In the genomic region with DNA sequence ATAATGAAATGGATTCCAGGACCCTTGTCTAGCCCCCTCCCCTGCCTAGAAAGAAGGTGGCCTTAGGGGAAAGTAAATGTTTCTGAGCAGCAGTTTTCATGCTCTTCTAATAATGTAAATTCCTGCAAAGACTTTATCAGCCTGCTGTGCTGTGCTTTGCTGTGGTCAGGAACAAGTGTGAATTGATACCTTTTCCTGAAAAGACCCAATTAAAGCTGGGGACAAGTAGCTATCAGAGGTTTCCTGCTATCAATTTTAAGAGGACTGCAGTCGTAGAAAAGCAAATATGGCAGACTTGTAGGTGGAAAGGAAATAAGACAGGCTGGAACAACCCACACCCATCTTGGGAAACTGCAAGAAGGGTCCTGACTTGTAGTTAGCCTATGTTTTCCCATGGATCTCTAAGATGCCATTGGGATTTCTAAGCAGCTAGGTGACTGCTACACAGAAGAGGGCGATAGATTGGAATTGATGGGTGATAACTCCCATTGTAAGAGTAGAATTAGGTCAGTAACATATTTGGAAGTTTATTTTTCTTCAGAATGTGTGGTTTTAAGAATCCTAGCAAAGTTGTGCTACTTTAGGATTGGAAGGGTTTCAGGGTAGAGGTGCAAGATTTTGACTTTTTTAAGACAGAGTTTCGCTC, we compare ENCODE assay signal across 20 cellular contexts. TPM values are rescaled to one million over a fixed set of nuclear protein-coding genes. Genes with fewer than 3 reads are reported as not detected.
A peak's percentile ranks its signal among the peaks of the same experiment; 100 is the strongest.
DNase-seq lines count a peak whose midpoint lies in the region; ATAC-seq, FAIRE-seq and TF ChIP-seq lines count a peak whose summit lies in the region.
"Had no signal": no experiment of that assay in that cellular context is flagged by ENCODE, and none has a peak within 500 bp of the region (broad histone marks: within the 10 kb centered on the region; RNA-seq: fewer than 3 reads in every experiment).

No MANE protein-coding gene starts in this region.

- TF ChIP-seq POLR2A in HepG2 (IDR thresholded peaks at IDR 0.05; ENCODE audit: insufficient read depth in 1 of 2, low read depth in 2 of 2, low read length in 2 of 2) (peak in 1 of 2 experiments; percentile 49; a peak in 1 of 4 replicates), right lobe of liver (IDR thresholded peaks at IDR 0.05) (no peak), NB4 (IDR thresholded peaks at IDR 0.05; ENCODE audit: extremely low read depth, insufficient read length) (no peak)

- CTCF ChIA-PET in HepG2 (lab: Yijun Ruan, JAX; ENCODE audit: low intra/inter-chr PET ratio, low total read pairs), result no interaction called here

- TF ChIP-seq CTCF in HepG2 (CRISPR knock-in tag; IDR thresholded peaks at IDR 0.05) (no peak), right lobe of liver (IDR thresholded peaks at IDR 0.05) (no peak), NB4 (IDR thresholded peaks at IDR 0.05; ENCODE audit: low read depth, low read length) (no peak), type B pancreatic cell (conservative IDR thresholded peaks at IDR 0.05) (no peak)

- peak overlapping the region; percentile 17 for H3K27ac Mint-ChIP-seq in type B pancreatic cell
- H3K27ac Mint-ChIP-seq: activated naive CD4-positive, alpha-beta T cell treated with anti-CD3 and anti-CD28 coated beads for 36 hours had no signal

- H3K4me2 ChIP-seq in HepG2 (ENCODE audit: low read depth, low read length), result no peak overlapping the region

- H3K4me1 ChIP-seq in HepG2 (ENCODE audit: insufficient read depth, low read length), result peaks cover 28% of the 10 kb centered on the region
- peaks cover 0 to 16% (median under 1%) of the 10 kb centered on the region in 4 donors for H3K4me1 ChIP-seq in right lobe of liver

- no peaks in the 10 kb centered on the region for H3K9me3 Mint-ChIP-seq in type B pancreatic cell
- H3K9me3 Mint-ChIP-seq: activated naive CD4-positive, alpha-beta T cell treated with anti-CD3 and anti-CD28 coated beads for 36 hours had no signal

- H3K79me2 ChIP-seq in HepG2 (ENCODE audit: insufficient read depth, low read length), result peaks cover 27% of the 10 kb centered on the region

- H3K4me3 ChIP-seq in HepG2 (replicated peaks in 1 of 3; ENCODE audit: insufficient read depth in 1 of 3, low read depth in 2 of 3, low read length in 3 of 3) (no peak overlapping the region), right lobe of liver (no peak overlapping the region), NB4 (ENCODE audit: low read depth, low read length) (no peak overlapping the region)
- H3K4me3 ChIP-seq: body of pancreas, ovary had no signal

- H3K4me3 Mint-ChIP-seq in type B pancreatic cell, result peak overlapping the region; percentile 99
- H3K4me3 Mint-ChIP-seq: activated naive CD4-positive, alpha-beta T cell treated with anti-CD3 and anti-CD28 coated beads for 36 hours had no signal

- peaks cover 30% of the 10 kb centered on the region for H3K36me3 Mint-ChIP-seq in type B pancreatic cell

- H3K4me1 Mint-ChIP-seq in type B pancreatic cell (ENCODE audit: unreplicated experiment), result peaks cover 26% of the 10 kb centered on the region

- H3K9ac ChIP-seq in HepG2 (ENCODE audit: insufficient read depth, low read depth, low read length), result no peak overlapping the region

- DNase-seq in HepG2 (ENCODE audit: low spot score) (no peak), right lobe of liver (no peak), NB4 (ENCODE audit: low read depth) (peak; percentile 25), epithelial cell of prostate (ENCODE audit: low read depth, low spot score) (no peak), type B pancreatic cell (ENCODE audit: extremely low spot score, unreplicated experiment) (no peak), iPS-NIHi11 (ENCODE audit: low spot score) (no peak)
- no peak for DNase-seq in NK-92 treated with Interleukin-12 subunit alpha and Interleukin-12 subunit beta, amount 100 ng/mL, for 24 hours (lab: John Stamatoyannopoulos, UW)
- DNase-seq: activated CD4-positive, CD25-positive, alpha-beta regulatory T cell; activated naive CD4-positive, alpha-beta T cell treated with anti-CD3 and anti-CD28 coated beads for 36 hours; body of pancreas; DMS53; kidney glomerular epithelial cell; midbrain; NCI-H1048; NCI-H748 treated with DMSO at 0.1 percent for 48 hours; ovary; stimulated activated CD4-positive, alpha-beta T cell treated with anti-CD3 and anti-CD28 coated beads, Interleukin-4, amount 100 ng/mL, for 24 hours; stimulated activated CD8-positive, alpha-beta memory T cell treated with anti-CD3 and anti-CD28 coated beads, Interleukin-4, amount 100 ng/mL, for 48 hours had no signal

- WGBS in HepG2 (ENCODE audit: low lambda C conversion rate), result 96% methylated on average over 3 of the region's 3 CpGs
- 87% methylated on average over 3 of the region's 3 CpGs for whole genome bisulfite sequencing in right lobe of liver (ENCODE audit: insufficient coverage, low coverage, low lambda C conversion rate, missing lambda C conversion rate)

- no peak for FAIRE-seq in HepG2 (lab: Jason Lieb, UNC)
- FAIRE-seq: RCC 7860 had no signal

- POLR2A ChIA-PET in HepG2 (lab: Yijun Ruan, JAX), result interaction anchor here (0.9 to 1.0 kb wide), 3 partner anchors 11 to 36 kb away, joined by 3 read pairs; partner anchors contain the start of gene COQ5

- intact Hi-C loops in HepG2 (cut with micrococcal nuclease; ENCODE audit: unreplicated experiment), result loop anchor here (5.0 kb wide), 1 partner anchor 38 kb away; no protein-coding TSS in a partner anchor
- intact Hi-C loops in right lobe of liver (cut with DNase I), result no loop called here

- H2AFZ ChIP-seq in HepG2 (ENCODE audit: low read length), result no peak overlapping the region

- no peak for TF ChIP-seq EP300 in HepG2 (IDR thresholded peaks at IDR 0.05; ENCODE audit: low read depth in 2 of 2, low read length in 2 of 2)
- no peak for TF ChIP-seq EP300 in HepG2 (CRISPR knock-in tag; IDR thresholded peaks at IDR 0.05; ENCODE audit: borderline replicate concordance)

- BruUV-seq in HepG2 (replicated peaks; lab: Mats Ljungman, UMichigan), result no TSS peak

- H3K27me3 ChIP-seq in HepG2 (ENCODE audit: control insufficient read depth in 1 of 2, insufficient read depth in 2 of 2, low read length in 2 of 2), result no peaks in the 10 kb centered on the region; a peak in 1 of 5 replicates
- H3K27me3 ChIP-seq in right lobe of liver, result no peaks in the 10 kb centered on the region
- H3K27me3 ChIP-seq: body of pancreas, ovary had no signal

- H3K27ac ChIP-seq in HepG2 (ENCODE audit: extremely low read length, insufficient read depth, low read length) (no peak overlapping the region), right lobe of liver (no peak overlapping the region), epithelial cell of prostate (peak overlapping the region; percentile 17)
- H3K27ac ChIP-seq: ovary had no signal

- no peak for TF ChIP-seq RAD21 in HepG2 (CRISPR knock-in tag; IDR thresholded peaks at IDR 0.05)

- no peaks in the 10 kb centered on the region for H3K9me3 ChIP-seq in HepG2 (ENCODE audit: low read length)
- H3K9me3 ChIP-seq in right lobe of liver, result no peaks in the 10 kb centered on the region
- H3K9me3 ChIP-seq: body of pancreas, ovary had no signal

- H3K27me3 Mint-ChIP-seq in type B pancreatic cell, result no peaks in the 10 kb centered on the region

- in situ Hi-C loops in HepG2 (cut with HindIII; ENCODE audit: extremely low pct_ligation_motif_present, low pct_unique_long_range_greater_than_20kb), result no loop called here

- ATAC-seq in HepG2 (no peak), right lobe of liver (no peak), GM18868 (IDR thresholded peaks at IDR 0.05; ENCODE audit: unreplicated experiment) (no peak)
- ATAC-seq: body of pancreas had no signal

- peaks cover 10% of the 10 kb centered on the region for H4K20me1 ChIP-seq in HepG2 (ENCODE audit: insufficient read depth, low read length)

- H3K36me3 ChIP-seq in HepG2 (replicated peaks in 1 of 2; ENCODE audit: control insufficient read depth in 1 of 2, insufficient read depth in 2 of 2, low read length in 2 of 2), result peaks cover 4 to 18% of the 10 kb centered on the region in 2 experiments
- H3K36me3 ChIP-seq in right lobe of liver, result peaks cover 0 to 41% (median 11%) of the 10 kb centered on the region in 4 donors
- H3K36me3 ChIP-seq: ovary had no signal

RNA-seq across cellular contexts. Expression of gene DYNLL1, which starts 3.1 kb away (rescaled TPM):
- 271 and 403 TPM in 2 replicates for total RNA-seq in HepG2 (2016; rRNA removed; fragmentation: Illumina TruSeq; extraction: Trizol)
- total RNA-seq in HepG2 (2016; cell fraction: cytosol; rRNA removed; fragmentation: Illumina TruSeq; extraction: Trizol; ENCODE audit: low read depth), result 125 and 176 TPM in 2 replicates
- total RNA-seq in HepG2 (2016; cell fraction: insoluble cytoplasmic fraction; rRNA removed; fragmentation: Illumina TruSeq; extraction: Trizol), result 277 and 420 TPM in 2 replicates
- 174 and 230 TPM in 2 replicates for total RNA-seq in HepG2 (2016; cell fraction: membrane; rRNA removed; fragmentation: Illumina TruSeq; extraction: Trizol)
- 119 and 123 TPM in 2 replicates for total RNA-seq in HepG2 (2016; cell fraction: nucleus; rRNA removed; fragmentation: Illumina TruSeq; extraction: Trizol)
- polyA plus RNA-seq in HepG2 (2011; rRNA removed), result 294 and 318 TPM in 2 replicates
- polyA plus RNA-seq in HepG2 (2011; cell fraction: cytosol; rRNA removed), result 305 and 402 TPM in 2 replicates
- polyA plus RNA-seq in HepG2 (2011; cell fraction: nucleus; rRNA removed), result 130 and 152 TPM in 2 replicates
- polyA plus RNA-seq in HepG2 (2012), result 350 and 505 TPM in 2 replicates
- 240 and 370 TPM in 2 replicates for polyA plus RNA-seq in HepG2 (2016; cell fraction: cytosol; fragmentation: Illumina TruSeq; extraction: Trizol; ENCODE audit: low read depth)
- 862 and 951 TPM in 2 replicates for polyA plus RNA-seq in HepG2 (2016; cell fraction: insoluble cytoplasmic fraction; fragmentation: Illumina TruSeq; extraction: Trizol; ENCODE audit: low read depth)
- polyA plus RNA-seq in HepG2 (2016; cell fraction: membrane; fragmentation: Illumina TruSeq; extraction: Trizol; ENCODE audit: low read depth), result 322 and 411 TPM in 2 replicates
- polyA plus RNA-seq in HepG2 (2016; cell fraction: nucleus; fragmentation: Illumina TruSeq; extraction: Trizol; ENCODE audit: insufficient read depth, low read depth), result 362 and 385 TPM in 2 replicates
- polyA minus RNA-seq in HepG2 (2011; rRNA and poly(A)+ RNA removed; ENCODE audit: low replicate concordance), result 59.5 and 114 TPM in 2 replicates
- 80.5 and 87.3 TPM in 2 replicates for polyA minus RNA-seq in HepG2 (2011; cell fraction: cytosol; rRNA and poly(A)+ RNA removed)
- 57.0 and 67.4 TPM in 2 replicates for polyA minus RNA-seq in HepG2 (2011; cell fraction: nucleus; rRNA and poly(A)+ RNA removed)
- total RNA-seq in right lobe of liver, result 100 to 1,000 TPM in 5 of 6 experiments, 10 to 100 TPM in 1; 85.0 to 189 (median 164) TPM
- 403 and 451 TPM in 2 replicates for total RNA-seq in type B pancreatic cell (ENCODE audit: low replicate concordance)

RNA-seq across cellular contexts. Expression of gene SRSF9, which starts 29.4 kb away (rescaled TPM):
- total RNA-seq in HepG2 (2016; rRNA removed; fragmentation: Illumina TruSeq; extraction: Trizol) (144 and 153 TPM in 2 replicates), right lobe of liver (10 to 100 TPM; 36.4 to 63.3 (median 60.2) TPM), type B pancreatic cell (ENCODE audit: low replicate concordance) (226 and 248 TPM in 2 replicates)
- 79.8 and 92.3 TPM in 2 replicates for total RNA-seq in HepG2 (2016; cell fraction: cytosol; rRNA removed; fragmentation: Illumina TruSeq; extraction: Trizol; ENCODE audit: low read depth)
- total RNA-seq in HepG2 (2016; cell fraction: insoluble cytoplasmic fraction; rRNA removed; fragmentation: Illumina TruSeq; extraction: Trizol), result 147 and 151 TPM in 2 replicates
- 156 and 174 TPM in 2 replicates for total RNA-seq in HepG2 (2016; cell fraction: membrane; rRNA removed; fragmentation: Illumina TruSeq; extraction: Trizol)
- 91.6 and 93.3 TPM in 2 replicates for total RNA-seq in HepG2 (2016; cell fraction: nucleus; rRNA removed; fragmentation: Illumina TruSeq; extraction: Trizol)
- polyA plus RNA-seq in HepG2 (2011; rRNA removed), result 96.2 and 125 TPM in 2 replicates
- 104 and 110 TPM in 2 replicates for polyA plus RNA-seq in HepG2 (2011; cell fraction: cytosol; rRNA removed)
- polyA plus RNA-seq in HepG2 (2011; cell fraction: nucleus; rRNA removed), result 63.8 and 77.8 TPM in 2 replicates
- polyA plus RNA-seq in HepG2 (2012), result 107 and 137 TPM in 2 replicates
- 105 and 142 TPM in 2 replicates for polyA plus RNA-seq in HepG2 (2016; cell fraction: cytosol; fragmentation: Illumina TruSeq; extraction: Trizol; ENCODE audit: low read depth)
- polyA plus RNA-seq in HepG2 (2016; cell fraction: insoluble cytoplasmic fraction; fragmentation: Illumina TruSeq; extraction: Trizol; ENCODE audit: low read depth), result 249 and 255 TPM in 2 replicates
- polyA plus RNA-seq in HepG2 (2016; cell fraction: membrane; fragmentation: Illumina TruSeq; extraction: Trizol; ENCODE audit: low read depth), result 171 and 200 TPM in 2 replicates
- 188 and 193 TPM in 2 replicates for polyA plus RNA-seq in HepG2 (2016; cell fraction: nucleus; fragmentation: Illumina TruSeq; extraction: Trizol; ENCODE audit: insufficient read depth, low read depth)
- polyA minus RNA-seq in HepG2 (2011; rRNA and poly(A)+ RNA removed; ENCODE audit: low replicate concordance), result 43.3 and 56.5 TPM in 2 replicates
- 67.3 and 72.5 TPM in 2 replicates for polyA minus RNA-seq in HepG2 (2011; cell fraction: cytosol; rRNA and poly(A)+ RNA removed)
- 74.4 and 78.4 TPM in 2 replicates for polyA minus RNA-seq in HepG2 (2011; cell fraction: nucleus; rRNA and poly(A)+ RNA removed)

RNA-seq across cellular contexts. Expression of gene COQ5, which starts 30.0 kb away (rescaled TPM):
- total RNA-seq in HepG2 (2016; rRNA removed; fragmentation: Illumina TruSeq; extraction: Trizol) (41.5 and 59.8 TPM in 2 replicates), right lobe of liver (10 to 100 TPM; 21.6 to 37.9 (median 31.0) TPM), type B pancreatic cell (ENCODE audit: low replicate concordance) (28.7 and 35.6 TPM in 2 replicates)
- 8.7 and 10.8 TPM in 2 replicates for total RNA-seq in HepG2 (2016; cell fraction: cytosol; rRNA removed; fragmentation: Illumina TruSeq; extraction: Trizol; ENCODE audit: low read depth)
- total RNA-seq in HepG2 (2016; cell fraction: insoluble cytoplasmic fraction; rRNA removed; fragmentation: Illumina TruSeq; extraction: Trizol), result 43.6 and 64.0 TPM in 2 replicates
- 18.6 and 20.4 TPM in 2 replicates for total RNA-seq in HepG2 (2016; cell fraction: membrane; rRNA removed; fragmentation: Illumina TruSeq; extraction: Trizol)
- 16.9 and 17.7 TPM in 2 replicates for total RNA-seq in HepG2 (2016; cell fraction: nucleus; rRNA removed; fragmentation: Illumina TruSeq; extraction: Trizol)
- 27.6 and 36.4 TPM in 2 replicates for polyA plus RNA-seq in HepG2 (2011; rRNA removed)
- polyA plus RNA-seq in HepG2 (2011; cell fraction: cytosol; rRNA removed), result 21.5 and 30.8 TPM in 2 replicates
- 7.0 and 10.9 TPM in 2 replicates for polyA plus RNA-seq in HepG2 (2011; cell fraction: nucleus; rRNA removed)
- 30.7 and 41.3 TPM in 2 replicates for polyA plus RNA-seq in HepG2 (2012)
- 6.7 and 7.2 TPM in 2 replicates for polyA plus RNA-seq in HepG2 (2016; cell fraction: cytosol; fragmentation: Illumina TruSeq; extraction: Trizol; ENCODE audit: low read depth)
- polyA plus RNA-seq in HepG2 (2016; cell fraction: insoluble cytoplasmic fraction; fragmentation: Illumina TruSeq; extraction: Trizol; ENCODE audit: low read depth), result 48.1 and 57.1 TPM in 2 replicates
- 13.5 and 13.8 TPM in 2 replicates for polyA plus RNA-seq in HepG2 (2016; cell fraction: membrane; fragmentation: Illumina TruSeq; extraction: Trizol; ENCODE audit: low read depth)
- 23.9 and 28.2 TPM in 2 replicates for polyA plus RNA-seq in HepG2 (2016; cell fraction: nucleus; fragmentation: Illumina TruSeq; extraction: Trizol; ENCODE audit: insufficient read depth, low read depth)
- polyA minus RNA-seq in HepG2 (2011; rRNA and poly(A)+ RNA removed; ENCODE audit: low replicate concordance), result 13.5 and 14.6 TPM in 2 replicates
- polyA minus RNA-seq in HepG2 (2011; cell fraction: cytosol; rRNA and poly(A)+ RNA removed), result 11.5 and 13.0 TPM in 2 replicates
- 17.9 and 19.7 TPM in 2 replicates for polyA minus RNA-seq in HepG2 (2011; cell fraction: nucleus; rRNA and poly(A)+ RNA removed)

RNA-seq across cellular contexts. Expression of gene RNF10, which starts 35.2 kb away (rescaled TPM):
- total RNA-seq in HepG2 (2016; rRNA removed; fragmentation: Illumina TruSeq; extraction: Trizol) (62.5 and 86.7 TPM in 2 replicates), right lobe of liver (100 to 1,000 TPM in 2 of 6 experiments, 10 to 100 TPM in 4; 70.8 to 111 (median 90.2) TPM), type B pancreatic cell (ENCODE audit: low replicate concordance) (162 and 188 TPM in 2 replicates)
- total RNA-seq in HepG2 (2016; cell fraction: cytosol; rRNA removed; fragmentation: Illumina TruSeq; extraction: Trizol; ENCODE audit: low read depth), result 36.2 and 39.7 TPM in 2 replicates
- 66.2 and 77.2 TPM in 2 replicates for total RNA-seq in HepG2 (2016; cell fraction: insoluble cytoplasmic fraction; rRNA removed; fragmentation: Illumina TruSeq; extraction: Trizol)
- 104 and 107 TPM in 2 replicates for total RNA-seq in HepG2 (2016; cell fraction: membrane; rRNA removed; fragmentation: Illumina TruSeq; extraction: Trizol)
- 47.6 and 55.6 TPM in 2 replicates for total RNA-seq in HepG2 (2016; cell fraction: nucleus; rRNA removed; fragmentation: Illumina TruSeq; extraction: Trizol)
- 74.5 and 88.0 TPM in 2 replicates for polyA plus RNA-seq in HepG2 (2011; rRNA removed)
- 62.6 and 91.2 TPM in 2 replicates for polyA plus RNA-seq in HepG2 (2011; cell fraction: cytosol; rRNA removed)
- polyA plus RNA-seq in HepG2 (2011; cell fraction: nucleus; rRNA removed), result 126 and 135 TPM in 2 replicates
- polyA plus RNA-seq in HepG2 (2012), result 103 and 107 TPM in 2 replicates
- polyA plus RNA-seq in HepG2 (2016; cell fraction: cytosol; fragmentation: Illumina TruSeq; extraction: Trizol; ENCODE audit: low read depth), result 32.5 and 32.6 TPM in 2 replicates
- polyA plus RNA-seq in HepG2 (2016; cell fraction: insoluble cytoplasmic fraction; fragmentation: Illumina TruSeq; extraction: Trizol; ENCODE audit: low read depth), result 103 and 119 TPM in 2 replicates
- polyA plus RNA-seq in HepG2 (2016; cell fraction: membrane; fragmentation: Illumina TruSeq; extraction: Trizol; ENCODE audit: low read depth), result 97.5 and 104 TPM in 2 replicates
- polyA plus RNA-seq in HepG2 (2016; cell fraction: nucleus; fragmentation: Illumina TruSeq; extraction: Trizol; ENCODE audit: insufficient read depth, low read depth), result 115 and 120 TPM in 2 replicates
- polyA minus RNA-seq in HepG2 (2011; rRNA and poly(A)+ RNA removed; ENCODE audit: low replicate concordance), result 124 and 137 TPM in 2 replicates
- polyA minus RNA-seq in HepG2 (2011; cell fraction: cytosol; rRNA and poly(A)+ RNA removed), result 65.4 and 101 TPM in 2 replicates
- polyA minus RNA-seq in HepG2 (2011; cell fraction: nucleus; rRNA and poly(A)+ RNA removed), result 93.5 and 100 TPM in 2 replicates

RNA-seq across cellular contexts. Expression of gene GATC, which starts 52.7 kb away (rescaled TPM):
- 29.7 and 38.5 TPM in 2 replicates for total RNA-seq in HepG2 (2016; rRNA removed; fragmentation: Illumina TruSeq; extraction: Trizol)
- 6.2 and 7.0 TPM in 2 replicates for total RNA-seq in HepG2 (2016; cell fraction: cytosol; rRNA removed; fragmentation: Illumina TruSeq; extraction: Trizol; ENCODE audit: low read depth)
- total RNA-seq in HepG2 (2016; cell fraction: insoluble cytoplasmic fraction; rRNA removed; fragmentation: Illumina TruSeq; extraction: Trizol), result 27.8 and 40.0 TPM in 2 replicates
- 19.6 and 20.8 TPM in 2 replicates for total RNA-seq in HepG2 (2016; cell fraction: membrane; rRNA removed; fragmentation: Illumina TruSeq; extraction: Trizol)
- total RNA-seq in HepG2 (2016; cell fraction: nucleus; rRNA removed; fragmentation: Illumina TruSeq; extraction: Trizol), result 15.6 and 15.8 TPM in 2 replicates
- 16.2 and 17.7 TPM in 2 replicates for polyA plus RNA-seq in HepG2 (2011; rRNA removed)
- polyA plus RNA-seq in HepG2 (2011; cell fraction: cytosol; rRNA removed), result 11.9 and 14.7 TPM in 2 replicates
- polyA plus RNA-seq in HepG2 (2011; cell fraction: nucleus; rRNA removed), result 11.4 and 14.2 TPM in 2 replicates
- polyA plus RNA-seq in HepG2 (2012), result 16.9 and 17.4 TPM in 2 replicates
- 6.3 and 6.9 TPM in 2 replicates for polyA plus RNA-seq in HepG2 (2016; cell fraction: cytosol; fragmentation: Illumina TruSeq; extraction: Trizol; ENCODE audit: low read depth)
- polyA plus RNA-seq in HepG2 (2016; cell fraction: insoluble cytoplasmic fraction; fragmentation: Illumina TruSeq; extraction: Trizol; ENCODE audit: low read depth), result 39.2 and 42.0 TPM in 2 replicates
- 16.7 and 17.8 TPM in 2 replicates for polyA plus RNA-seq in HepG2 (2016; cell fraction: membrane; fragmentation: Illumina TruSeq; extraction: Trizol; ENCODE audit: low read depth)
- polyA plus RNA-seq in HepG2 (2016; cell fraction: nucleus; fragmentation: Illumina TruSeq; extraction: Trizol; ENCODE audit: insufficient read depth, low read depth), result 24.7 and 31.3 TPM in 2 replicates
- 39.6 and 42.0 TPM in 2 replicates for polyA minus RNA-seq in HepG2 (2011; rRNA and poly(A)+ RNA removed; ENCODE audit: low replicate concordance)
- 11.3 and 14.5 TPM in 2 replicates for polyA minus RNA-seq in HepG2 (2011; cell fraction: cytosol; rRNA and poly(A)+ RNA removed)
- polyA minus RNA-seq in HepG2 (2011; cell fraction: nucleus; rRNA and poly(A)+ RNA removed), result 13.5 and 15.9 TPM in 2 replicates
- total RNA-seq in right lobe of liver, result 10 to 100 TPM; 13.4 to 23.8 (median 15.9) TPM
- 27.7 and 33.9 TPM in 2 replicates for total RNA-seq in type B pancreatic cell (ENCODE audit: low replicate concordance)
